17 cellular contexts compared by ENCODE assay signal in the genomic region with DNA sequence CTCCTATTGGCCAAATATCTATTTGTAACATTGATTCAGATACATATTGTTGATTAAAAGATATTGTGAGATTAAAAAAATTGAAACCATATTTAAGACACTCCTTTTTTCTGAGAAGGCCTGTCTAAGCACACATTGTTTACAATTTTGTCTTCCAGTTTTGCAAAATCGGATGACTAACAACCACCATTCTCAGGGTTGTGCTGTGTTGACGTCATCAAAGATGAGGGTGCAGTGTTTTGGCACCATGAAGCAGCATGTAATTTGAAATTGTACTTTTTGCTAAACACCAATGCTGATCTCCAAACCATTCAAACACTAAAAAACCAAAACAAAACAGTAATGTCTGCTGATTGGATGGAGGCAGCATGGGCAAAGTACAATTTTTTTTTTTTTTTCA. TPM values are rescaled to one million over a fixed set of nuclear protein-coding genes. Genes with fewer than 3 reads are reported as not detected.
DNase-seq lines count a peak whose midpoint lies in the region; ATAC-seq and TF ChIP-seq lines count a peak whose summit lies in the region.
"Had no signal": no experiment of that assay in that cellular context is flagged by ENCODE, and none has a peak within 500 bp of the region (broad histone marks: within the 10 kb centered on the region; RNA-seq: fewer than 3 reads in every experiment).

No MANE protein-coding gene starts in this region.

- H3K9me3 ChIP-seq in RWPE2 (ENCODE audit: severe bottlenecking), result no peaks in the 10 kb centered on the region
- no peaks in the 10 kb centered on the region for H3K9me3 ChIP-seq in skeletal muscle satellite cell (replicated peaks; ENCODE audit: low read length)
- H3K9me3 ChIP-seq in esophagus squamous epithelium, result no peaks in the 10 kb centered on the region

- TF ChIP-seq POLR2A in esophagus squamous epithelium (IDR thresholded peaks at IDR 0.05), result no peak

- H3K27ac ChIP-seq in RWPE2 (ENCODE audit: poor library complexity, severe bottlenecking) (no peak overlapping the region), esophagus squamous epithelium (peak overlapping the region in 2 of 4 donors; percentile 9 to 27)

- H3K36me3 ChIP-seq in RWPE2 (ENCODE audit: low read depth) (no peaks in the 10 kb centered on the region), skeletal muscle satellite cell (ENCODE audit: insufficient read depth, low read length) (no peaks in the 10 kb centered on the region), esophagus squamous epithelium (no peaks in the 10 kb centered on the region)

- H3K4me1 ChIP-seq in RWPE2 (ENCODE audit: insufficient read depth, poor library complexity, severe bottlenecking), result peaks cover 6% of the 10 kb centered on the region
- peaks cover 10% of the 10 kb centered on the region for H3K4me1 ChIP-seq in skeletal muscle satellite cell (ENCODE audit: control insufficient read depth, insufficient read depth, low read length)
- H3K4me1 ChIP-seq in esophagus squamous epithelium, result peaks cover 0 to 20% (median 0%) of the 10 kb centered on the region in 3 donors

- intact Hi-C loops in esophagus squamous epithelium (cut with DNase I), result no loop called here

- DNase-seq in GM04503 (ENCODE audit: low read depth) (peak; percentile 52), RWPE2 (ENCODE audit: low spot score) (no peak), fibroblast of peridontal ligament (ENCODE audit: extremely low read depth) (peak; percentile 84), esophagus squamous epithelium (lab: John Stamatoyannopoulos, UW) (no peak), iPS-NIHi7 (ENCODE audit: extremely low spot score) (no peak)
- DNase-seq: activated CD4-positive, alpha-beta T cell treated with anti-CD3 and anti-CD28 coated beads, Interleukin-2, amount 10 ng/mL, durations not matched to agents 24 days and 14 days; activated T-cell treated with anti-CD3 and anti-CD28 coated beads, Interleukin-2, amount 50 U/mL, for 48 hours; amygdala; effector memory CD4-positive, alpha-beta T cell; hippocampal formation; NCI-H1436; NCI-H510A; small intestine; T-helper 17 cell had no signal

- H3K4me3 ChIP-seq in RWPE2 (ENCODE audit: severe bottlenecking), result no peak overlapping the region
- no peak overlapping the region for H3K4me3 ChIP-seq in skeletal muscle satellite cell (ENCODE audit: low read length)
- no peak overlapping the region for H3K4me3 ChIP-seq in esophagus squamous epithelium
- H3K4me3 ChIP-seq: lung had no signal

- H3K9ac ChIP-seq in skeletal muscle satellite cell (ENCODE audit: low read depth, low read length), result peak overlapping the region; percentile 22

- no peaks in the 10 kb centered on the region for H3K27me3 ChIP-seq in RWPE2 (ENCODE audit: insufficient read depth, poor library complexity, severe bottlenecking)
- no peaks in the 10 kb centered on the region for H3K27me3 ChIP-seq in skeletal muscle satellite cell (ENCODE audit: control insufficient read depth, insufficient read depth, low read length)
- H3K27me3 ChIP-seq in esophagus squamous epithelium, result no peaks in the 10 kb centered on the region

- TF ChIP-seq CTCF in RWPE2 (IDR thresholded peaks at IDR 0.05; ENCODE audit: poor library complexity, severe bottlenecking) (no peak), esophagus squamous epithelium (IDR thresholded peaks at IDR 0.05) (no peak)

- ATAC-seq in RWPE2 (ENCODE audit: low read depth) (peak; percentile 55; the same call in 1 of the 3 replicates), HG03521 (IDR thresholded peaks at IDR 0.05; ENCODE audit: unreplicated experiment) (no peak)
- ATAC-seq: T-helper 17 cell had no signal

- WGBS in esophagus squamous epithelium, 2 donors, result 35 to 46% methylated on average over 2 of the region's 2 CpGs

- no peak overlapping the region for H3K4me2 ChIP-seq in skeletal muscle satellite cell (ENCODE audit: low read length)

RNA-seq across cellular contexts. Expression of a gene that starts 7.4 kb away (rescaled TPM):
- total RNA-seq in skeletal muscle satellite cell (2012; rRNA removed), result 5.6 and 18.8 TPM in 2 replicates
- 1 to 10 TPM in 3 of 4 donors, under 1 TPM in 1; 0.30 to 5.0 (median 2.2) TPM for total RNA-seq in esophagus squamous epithelium
- total RNA-seq: activated CD4-positive, alpha-beta T cell treated with anti-CD3 and anti-CD28 coated beads, Interleukin-2, amount 10 ng/mL, durations not matched to agents 24 days and 14 days had no signal

Comparison
In these comparisons a context has a peak if more than half of its experiments do, and no peak if none do; other contexts are left out.
1. DNase-seq: peak in GM04503 (single experiment) and fibroblast of peridontal ligament (single experiment); none in RWPE2 (single experiment), esophagus squamous epithelium (single experiment) and iPS-NIHi7 (single experiment).